1 cellular context compared by ENCODE assay signal in genomic region chr6:158011478-158011920, GRCh38.
TF ChIP-seq lines count a peak whose summit lies in the region.

No MANE protein-coding gene starts in this region.

TF ChIP-seq in HepG2, 621 proteins besides CTCF, POLR2A, EP300 and RAD21 (continued from another document and continues in another):
- no peak for TF ChIP-seq ZNF691 (CRISPR knock-in tag; IDR thresholded peaks at IDR 0.05; ENCODE audit: borderline replicate concordance, low read depth)
- no peak for TF ChIP-seq KDM5B (CRISPR knock-in tag; IDR thresholded peaks at IDR 0.05; ENCODE audit: borderline replicate concordance)
- TF ChIP-seq NFATC3 (CRISPR knock-in tag; IDR thresholded peaks at IDR 0.05) = no peak
- peak; percentile 99 for TF ChIP-seq NFKBIZ (CRISPR knock-in tag; IDR thresholded peaks at IDR 0.05)
- no peak; the same call in 1 of the 2 replicates for TF ChIP-seq ZNF350 (CRISPR knock-in tag; IDR thresholded peaks at IDR 0.05; ENCODE audit: borderline replicate concordance, low read depth)
- no peak for TF ChIP-seq ZNF784 (CRISPR knock-in tag; IDR thresholded peaks at IDR 0.05; ENCODE audit: borderline replicate concordance)
- no peak for TF ChIP-seq ZSCAN9 (CRISPR knock-in tag; IDR thresholded peaks at IDR 0.05; ENCODE audit: borderline replicate concordance)
- TF ChIP-seq ZNF225 (CRISPR knock-in tag; IDR thresholded peaks at IDR 0.05) = no peak
- peak; percentile 97 for TF ChIP-seq MEIS1 (CRISPR knock-in tag; IDR thresholded peaks at IDR 0.05; ENCODE audit: borderline replicate concordance)
- TF ChIP-seq ELF4 (CRISPR knock-in tag; IDR thresholded peaks at IDR 0.05; ENCODE audit: borderline replicate concordance) = no peak; the same call in 1 of the 2 replicates
- peak; percentile 97 for TF ChIP-seq DPF2 (CRISPR knock-in tag; IDR thresholded peaks at IDR 0.05; ENCODE audit: borderline replicate concordance, low read depth)
- TF ChIP-seq ZBTB40 (IDR thresholded peaks at IDR 0.05) = no peak
- peak; percentile 4; the same call in 1 of the 2 replicates for TF ChIP-seq ZBTB40 (CRISPR knock-in tag; IDR thresholded peaks at IDR 0.05)
- TF ChIP-seq ZNF34 (CRISPR knock-in tag; IDR thresholded peaks at IDR 0.05; ENCODE audit: borderline replicate concordance) = peak; percentile 34; the same call in 1 of the 2 replicates
- no peak for TF ChIP-seq THAP8 (CRISPR knock-in tag; IDR thresholded peaks at IDR 0.05; ENCODE audit: borderline replicate concordance)
- TF ChIP-seq REST (IDR thresholded peaks at IDR 0.05; ENCODE audit: borderline replicate concordance in 1 of 2, low read depth in 1 of 2, low read length in 2 of 2) = peak in 1 of 2 experiments; percentile 74; a peak in 1 of 4 replicates
- TF ChIP-seq TAF15 (IDR thresholded peaks at IDR 0.05; ENCODE audit: low read depth, low read length, poor library complexity, severe bottlenecking) = no peak
- no peak for TF ChIP-seq ZNF841 (CRISPR knock-in tag; IDR thresholded peaks at IDR 0.05; ENCODE audit: borderline replicate concordance)
- no peak for TF ChIP-seq BCLAF1 (IDR thresholded peaks at IDR 0.05)
- TF ChIP-seq ZBTB21 (CRISPR knock-in tag; IDR thresholded peaks at IDR 0.05) = 0 out of 2 replicates have a peak, but pooled peaks have one; percentile 43
- TF ChIP-seq TP53 (CRISPR knock-in tag; conservative IDR thresholded peaks at IDR 0.05) = peak; percentile 61; the same call in 1 of the 2 replicates
- no peak for TF ChIP-seq PREB (CRISPR knock-in tag; IDR thresholded peaks at IDR 0.05)
- TF ChIP-seq PHF8 (CRISPR knock-in tag; IDR thresholded peaks at IDR 0.05) = no peak; the same call in 1 of the 2 replicates
- no peak for TF ChIP-seq RAD51 (IDR thresholded peaks at IDR 0.05; ENCODE audit: borderline replicate concordance)
- no peak for TF ChIP-seq ZNF800 (CRISPR knock-in tag; IDR thresholded peaks at IDR 0.05)
